37 cellular contexts compared by ENCODE assay signal in genomic region chr5:129447968-129448367, GRCh38. TPM values are rescaled to one million over a fixed set of nuclear protein-coding genes. Genes with fewer than 3 reads are reported as not detected.
"Had no signal": no experiment of that assay in that cellular context is flagged by ENCODE, and none has a peak within 500 bp of the region (broad histone marks: within the 10 kb centered on the region; RNA-seq: fewer than 3 reads in every experiment).

No MANE protein-coding gene starts in this region.

- H3K4me1 ChIP-seq: adrenal gland, body of pancreas, breast epithelium had no signal

- H3K27ac ChIP-seq: adrenal gland, body of pancreas, brain microvascular endothelial cell, breast epithelium, WERI-Rb-1 had no signal

- H3K27me3 ChIP-seq: adrenal gland, body of pancreas, brain microvascular endothelial cell, breast epithelium had no signal

- H3K9me3 Mint-ChIP-seq: activated CD4-positive, alpha-beta T cell treated with anti-CD3 and anti-CD28 coated beads, Interleukin-2, amount 10 ng/mL, durations not matched to agents 7 days and 5 days; activated naive CD8-positive, alpha-beta T cell treated with anti-CD3 and anti-CD28 coated beads for 36 hours; activated T-cell treated with anti-CD3 and anti-CD28 coated beads, Interleukin-2, amount 50 U/mL, for 4 hours; activated T-helper 1 cell treated with anti-CD3 and anti-CD28 coated beads, Interleukin-12 subunit alpha, Interleukin-12 subunit beta, Interleukin-2, Interleukin-4 antibody, amounts not matched to agents 30 ng/mL and 10 ng/mL and 1 ng/mL, durations not matched to agents 14 hours and 24 hours and 36 hours; T-helper 1 cell treated with Interleukin-12 subunit alpha and Interleukin-12 subunit beta and Interleukin-4 antibody, amounts not matched to agents 30 μg/mL and 1 μg/mL, for 36 hours; T-helper 2 cell treated with Interferon-gamma antibody and Interleukin-4, amounts not matched to agents 5 μg/mL and 100 μg/mL, for 36 hours; WTC11 had no signal

- H3K4me3 ChIP-seq: adrenal gland, body of pancreas, breast epithelium had no signal

- H3K4me3 Mint-ChIP-seq: activated CD4-positive, alpha-beta memory T cell treated with anti-CD3 and anti-CD28 coated beads, Interleukin-2, amount 10 ng/mL, durations not matched to agents 7 days and 5 days; activated CD4-positive, alpha-beta T cell treated with anti-CD3 and anti-CD28 coated beads for 36 hours; activated CD4-positive, alpha-beta T cell treated with anti-CD3 and anti-CD28 coated beads, Interleukin-2, amount 10 ng/mL, durations not matched to agents 7 days and 5 days; activated naive CD4-positive, alpha-beta T cell treated with anti-CD3 and anti-CD28 coated beads for 36 hours; activated naive CD8-positive, alpha-beta T cell treated with anti-CD3 and anti-CD28 coated beads for 36 hours; activated T-cell treated with anti-CD3 and anti-CD28 coated beads, Interleukin-2, amount 50 U/mL, for 4 hours; activated T-cell treated with anti-CD3 and anti-CD28 coated beads, Interleukin-2, amount 50 U/mL, for 72 hours; activated T-helper 1 cell treated with anti-CD3 and anti-CD28 coated beads, Interleukin-12 subunit alpha, Interleukin-12 subunit beta, Interleukin-2, Interleukin-4 antibody, amounts not matched to agents 30 ng/mL and 10 ng/mL and 1 ng/mL, durations not matched to agents 14 hours and 24 hours and 36 hours; activated T-helper 17 cell treated with anti-CD3 and anti-CD28 coated beads, Interleukin-2, amount 50 U/mL, for 72 hours; T-helper 1 cell treated with Interleukin-12 subunit alpha and Interleukin-12 subunit beta and Interleukin-4 antibody, amounts not matched to agents 30 μg/mL and 1 μg/mL, for 36 hours; T-helper 2 cell treated with Interferon-gamma antibody and Interleukin-4, amounts not matched to agents 5 μg/mL and 100 μg/mL, for 36 hours; WTC11 had no signal

- ATAC-seq: activated CD4-positive, alpha-beta T cell treated with anti-CD3 and anti-CD28 coated beads for 36 hours; activated CD4-positive, CD25-positive, alpha-beta regulatory T cell treated with anti-CD3 and anti-CD28 coated beads, Interleukin-2, amount 50 U/mL, for 24 hours; activated naive CD4-positive, alpha-beta T cell treated with anti-CD3 and anti-CD28 coated beads, Interleukin-2, amount 50 U/mL, for 72 hours; activated T-cell treated with anti-CD3 and anti-CD28 coated beads, Interleukin-2, amount 50 U/mL, for 4 hours; activated T-cell treated with anti-CD3 and anti-CD28 coated beads, Interleukin-2, amount 50 U/mL, for 72 hours; activated T-helper 17 cell treated with anti-CD3 and anti-CD28 coated beads, Interleukin-2, amount 50 U/mL, for 72 hours; body of pancreas; WTC11 had no signal

- H3K4me1 Mint-ChIP-seq: activated CD4-positive, alpha-beta memory T cell treated with anti-CD3 and anti-CD28 coated beads, Interleukin-2, amount 10 ng/mL, durations not matched to agents 7 days and 5 days; activated CD4-positive, alpha-beta T cell treated with anti-CD3 and anti-CD28 coated beads for 36 hours; activated CD4-positive, alpha-beta T cell treated with anti-CD3 and anti-CD28 coated beads, Interleukin-2, amount 10 ng/mL, durations not matched to agents 7 days and 5 days; activated naive CD8-positive, alpha-beta T cell treated with anti-CD3 and anti-CD28 coated beads for 36 hours; activated T-helper 17 cell treated with anti-CD3 and anti-CD28 coated beads, Interleukin-2, amount 50 U/mL, for 72 hours had no signal

- DNase-seq: activated CD4-positive, alpha-beta memory T cell treated with anti-CD3 and anti-CD28 coated beads, Interleukin-2, amount 10 ng/mL, durations not matched to agents 7 days and 5 days; activated CD4-positive, alpha-beta T cell treated with anti-CD3 and anti-CD28 coated beads for 1 hour; activated CD4-positive, alpha-beta T cell treated with anti-CD3 and anti-CD28 coated beads for 36 hours; activated CD4-positive, alpha-beta T cell treated with anti-CD3 and anti-CD28 coated beads for 48 hours; activated CD4-positive, alpha-beta T cell treated with anti-CD3 and anti-CD28 coated beads, Interleukin-2, amount 10 ng/mL, durations not matched to agents 7 days and 5 days; activated CD4-positive, alpha-beta T cell treated with anti-CD3 and anti-CD28 coated beads, Interleukin-2, amount 50 U/mL, for 48 hours; activated CD4-positive, CD25-positive, alpha-beta regulatory T cell; activated CD8-positive, alpha-beta memory T cell treated with anti-CD3 and anti-CD28 coated beads, Interleukin-2, amount 50 U/mL, for 4 hours; activated effector memory CD4-positive, alpha-beta T cell treated with anti-CD3 and anti-CD28 coated beads, Interleukin-2, amount 50 U/mL, for 16 hours; activated gamma-delta T cell treated with Interleukin-2 at 50 U/mL for 16 hours; activated naive CD4-positive, alpha-beta T cell; activated naive CD4-positive, alpha-beta T cell treated with anti-CD3 and anti-CD28 coated beads for 36 hours; activated naive CD4-positive, alpha-beta T cell treated with anti-CD3 and anti-CD28 coated beads, Interleukin-2, amount 50 U/mL, for 16 hours; activated naive CD8-positive, alpha-beta T cell treated with anti-CD3 and anti-CD28 coated beads for 36 hours; activated T-cell treated with anti-CD3 and anti-CD28 coated beads for 4 hours; activated T-cell treated with anti-CD3 and anti-CD28 coated beads, Interleukin-2, amount 50 U/mL, for 1 hour; activated T-cell treated with anti-CD3 and anti-CD28 coated beads, Interleukin-2, amount 50 U/mL, for 4 hours; activated T-cell treated with anti-CD3 and anti-CD28 coated beads, Interleukin-2, amount 50 U/mL, for 72 hours; adrenal gland; amniotic stem cell; aorta; body of pancreas; brain microvascular endothelial cell; central memory CD4-positive, alpha-beta T cell; T-helper 1 cell; T-helper 2 cell; T-helper 9 cell; WERI-Rb-1 had no signal

- H3K36me3 ChIP-seq: adrenal gland, brain microvascular endothelial cell, breast epithelium, WERI-Rb-1 had no signal

- H3K27me3 Mint-ChIP-seq: activated CD4-positive, alpha-beta memory T cell treated with anti-CD3 and anti-CD28 coated beads, Interleukin-2, amount 10 ng/mL, durations not matched to agents 7 days and 5 days; activated CD4-positive, alpha-beta T cell treated with anti-CD3 and anti-CD28 coated beads, Interleukin-2, amount 10 ng/mL, durations not matched to agents 7 days and 5 days; activated naive CD8-positive, alpha-beta T cell treated with anti-CD3 and anti-CD28 coated beads for 36 hours had no signal

- H3K9me3 ChIP-seq: body of pancreas, breast epithelium had no signal

- H3K27ac Mint-ChIP-seq: activated CD4-positive, alpha-beta memory T cell treated with anti-CD3 and anti-CD28 coated beads, Interleukin-2, amount 10 ng/mL, durations not matched to agents 7 days and 5 days; activated CD4-positive, alpha-beta T cell treated with anti-CD3 and anti-CD28 coated beads for 36 hours; activated CD4-positive, alpha-beta T cell treated with anti-CD3 and anti-CD28 coated beads, Interleukin-2, amount 10 ng/mL, durations not matched to agents 7 days and 5 days; activated naive CD4-positive, alpha-beta T cell treated with anti-CD3 and anti-CD28 coated beads for 36 hours; activated naive CD4-positive, alpha-beta T cell treated with anti-CD3 and anti-CD28 coated beads, Interleukin-2, amount 50 U/mL, for 72 hours; activated naive CD8-positive, alpha-beta T cell treated with anti-CD3 and anti-CD28 coated beads for 36 hours; activated T-cell treated with anti-CD3 and anti-CD28 coated beads, Interleukin-2, amount 50 U/mL, for 72 hours; activated T-helper 1 cell treated with anti-CD3 and anti-CD28 coated beads, Interleukin-12 subunit alpha, Interleukin-12 subunit beta, Interleukin-2, Interleukin-4 antibody, amounts not matched to agents 30 ng/mL and 10 ng/mL and 1 ng/mL, durations not matched to agents 14 hours and 24 hours and 36 hours; activated T-helper 17 cell treated with anti-CD3 and anti-CD28 coated beads, Interleukin-2, amount 50 U/mL, for 72 hours; T-helper 1 cell treated with Interleukin-12 subunit alpha and Interleukin-12 subunit beta and Interleukin-4 antibody, amounts not matched to agents 30 μg/mL and 1 μg/mL, for 36 hours; T-helper 2 cell treated with Interferon-gamma antibody and Interleukin-4, amounts not matched to agents 5 μg/mL and 100 μg/mL, for 36 hours; WTC11 had no signal

- H3K36me3 Mint-ChIP-seq: activated naive CD8-positive, alpha-beta T cell treated with anti-CD3 and anti-CD28 coated beads for 36 hours; WTC11 had no signal

RNA-seq across cellular contexts. Expression of gene ADAMTS19, which starts 12.1 kb away (rescaled TPM):
- total RNA-seq: activated CD4-positive, alpha-beta memory T cell treated with anti-CD3 and anti-CD28 coated beads, Interleukin-2, amount 10 ng/mL, durations not matched to agents 7 days and 5 days; activated CD4-positive, alpha-beta T cell treated with anti-CD3 and anti-CD28 coated beads for 36 hours; activated CD4-positive, alpha-beta T cell treated with anti-CD3 and anti-CD28 coated beads, Interleukin-2, amount 10 ng/mL, durations not matched to agents 7 days and 5 days; activated CD8-positive, alpha-beta memory T cell treated with anti-CD3 and anti-CD28 coated beads for 36 hours; activated naive CD4-positive, alpha-beta T cell treated with anti-CD3 and anti-CD28 coated beads for 36 hours; activated naive CD4-positive, alpha-beta T cell treated with anti-CD3 and anti-CD28 coated beads, Interleukin-2, amount 50 U/mL, for 72 hours; activated naive CD8-positive, alpha-beta T cell treated with anti-CD3 and anti-CD28 coated beads for 36 hours; activated T-cell treated with anti-CD3 and anti-CD28 coated beads, Interleukin-2, amount 50 U/mL, for 72 hours; activated T-helper 1 cell treated with anti-CD3 and anti-CD28 coated beads, Interleukin-12 subunit alpha, Interleukin-12 subunit beta, Interleukin-2, Interleukin-4 antibody, amounts not matched to agents 30 ng/mL and 10 ng/mL and 1 ng/mL, durations not matched to agents 14 hours and 24 hours and 36 hours; activated T-helper 17 cell treated with anti-CD3 and anti-CD28 coated beads, Interleukin-2, amount 50 U/mL, for 72 hours had no signal
